ENCODE assay signal across 8 cellular contexts in genomic region chr12:4214912-4215861, GRCh38. TPM values are rescaled to one million over a fixed set of nuclear protein-coding genes. Genes with fewer than 3 reads are reported as not detected.
A peak's percentile ranks its signal among the peaks of the same experiment; 100 is the strongest.
DNase-seq lines count a peak whose midpoint lies in the region; ATAC-seq, FAIRE-seq and TF ChIP-seq lines count a peak whose summit lies in the region.

No MANE protein-coding gene starts in this region.

- H3K4me3 Mint-ChIP-seq in activated naive CD4-positive, alpha-beta T cell treated with anti-CD3 and anti-CD28 coated beads, Interleukin-2, amount 50 U/mL, for 24 hours, result peak overlapping the region; percentile 62
- H3K4me3 Mint-ChIP-seq in naive B cell, result peak overlapping the region; percentile 34 to 90 (median 86)

- H3K36me3 Mint-ChIP-seq in activated naive CD4-positive, alpha-beta T cell treated with anti-CD3 and anti-CD28 coated beads, Interleukin-2, amount 50 U/mL, for 24 hours, result no peaks in the 10 kb centered on the region
- H3K36me3 Mint-ChIP-seq in naive B cell, result no peaks in the 10 kb centered on the region

- peak; percentile 71 for ATAC-seq in GM21529 (IDR thresholded peaks at IDR 0.05; ENCODE audit: unreplicated experiment)
- peak; percentile 90 to 93 for ATAC-seq in naive B cell (ENCODE audit: low read depth in 2 of 2)

- peaks cover 37% of the 10 kb centered on the region for H3K4me1 Mint-ChIP-seq in activated naive CD4-positive, alpha-beta T cell treated with anti-CD3 and anti-CD28 coated beads, Interleukin-2, amount 50 U/mL, for 24 hours
- peaks cover 31 to 60% (median 46%) of the 10 kb centered on the region in 3 donors for H3K4me1 Mint-ChIP-seq in naive B cell

- TF ChIP-seq POLR2A in GM12891 (IDR thresholded peaks at IDR 0.05; ENCODE audit: low read depth, low read length), result no peak

- H3K27me3 Mint-ChIP-seq in activated naive CD4-positive, alpha-beta T cell treated with anti-CD3 and anti-CD28 coated beads, Interleukin-2, amount 50 U/mL, for 24 hours, result no peaks in the 10 kb centered on the region
- H3K27me3 Mint-ChIP-seq in naive B cell, result no peaks in the 10 kb centered on the region

- DNase-seq in GM12891 (ENCODE audit: insufficient read length, low spot score) (peak; percentile 30), M059J (ENCODE audit: low read depth) (peak; percentile 9), naive B cell (peak; percentile 87), GOT3 (lab: John Stamatoyannopoulos, UW) (no peak), SW 1271 (lab: John Stamatoyannopoulos, UW) (no peak), NCI-H69 (lab: John Stamatoyannopoulos, UW) (no peak)

- no peaks in the 10 kb centered on the region for H3K9me3 Mint-ChIP-seq in activated naive CD4-positive, alpha-beta T cell treated with anti-CD3 and anti-CD28 coated beads, Interleukin-2, amount 50 U/mL, for 24 hours
- H3K9me3 Mint-ChIP-seq in naive B cell, result no peaks in the 10 kb centered on the region

- no peak for FAIRE-seq in GM12891 (lab: Jason Lieb, UNC)

- no peak overlapping the region for H3K27ac Mint-ChIP-seq in activated naive CD4-positive, alpha-beta T cell treated with anti-CD3 and anti-CD28 coated beads, Interleukin-2, amount 50 U/mL, for 24 hours
- H3K27ac Mint-ChIP-seq in naive B cell, result peak overlapping the region; percentile 92 to 99 (median 98)

TF ChIP-seq in GM12891, 5 proteins besides CTCF, POLR2A, EP300 and RAD21:
- TF ChIP-seq PAX5 (IDR thresholded peaks at IDR 0.05; ENCODE audit: insufficient read depth, low read length, severe bottlenecking) (peak; percentile 85), POU2F2 (IDR thresholded peaks at IDR 0.05; ENCODE audit: low read depth, low read length) (no peak), SPI1 (IDR thresholded peaks at IDR 0.05; ENCODE audit: low read depth, low read length) (peak; percentile 91)

RNA-seq across cellular contexts. Expression of gene CCND2, which starts 58.4 kb away (rescaled TPM):
- 64.3 TPM for polyA plus RNA-seq in GM12891 (2012; ENCODE audit: low read depth, missing spikeins)
- total RNA-seq in M059J (2014; rRNA removed; shearing (Covaris generic)), result not detected in 2 replicates
- 10 to 100 TPM in 2 of 6 donors, 1 to 10 TPM in 4; 5.6 to 16.7 (median 8.3) TPM for polyA plus RNA-seq in naive B cell (ENCODE audit: low read depth in 6 of 6)

Comparison
In these comparisons a context has a peak if more than half of its experiments do, and no peak if none do; other contexts are left out.
1. DNase-seq: peak in GM12891 (single experiment), M059J (single experiment) and naive B cell (single experiment); none in GOT3 (single experiment), SW 1271 (0 of 2) and NCI-H69 (single experiment).